ENCODE assay signal across 21 cellular contexts in genomic region chr1:71796044-71796443, GRCh38.
DNase-seq lines count a peak whose midpoint lies in the region; ATAC-seq and TF ChIP-seq lines count a peak whose summit lies in the region.
"Had no signal": no experiment of that assay in that cellular context is flagged by ENCODE, and none has a peak within 500 bp of the region (broad histone marks: within the 10 kb centered on the region; RNA-seq: fewer than 3 reads in every experiment).

No MANE protein-coding gene starts in this region.

- no peaks in the 10 kb centered on the region for H4K20me1 ChIP-seq in hepatocyte (ENCODE audit: insufficient read depth, poor library complexity, severe bottlenecking)

- H3K4me3 ChIP-seq in hepatocyte, result no peak overlapping the region
- H3K4me3 ChIP-seq in CD4-positive, alpha-beta memory T cell (ENCODE audit: low read length in 2 of 2), result no peak overlapping the region
- H3K4me3 ChIP-seq: colonic mucosa, K562, left ventricle myocardium inferior, right lobe of liver, uterus had no signal

- no peaks in the 10 kb centered on the region for H3K27me3 Mint-ChIP-seq in CD4-positive, alpha-beta memory T cell
- H3K27me3 Mint-ChIP-seq: activated naive CD8-positive, alpha-beta T cell; activated T-cell treated with anti-CD3 and anti-CD28 coated beads, Interleukin-2, amount 50 U/mL, for 24 hours had no signal

- no peaks in the 10 kb centered on the region for H3K79me2 ChIP-seq in hepatocyte

- no peaks in the 10 kb centered on the region for H3K27me3 ChIP-seq in hepatocyte
- no peaks in the 10 kb centered on the region for H3K27me3 ChIP-seq in CD4-positive, alpha-beta memory T cell (ENCODE audit: insufficient read depth, low read length)
- H3K27me3 ChIP-seq: colonic mucosa, right lobe of liver, uterus had no signal

- POLR2A ChIA-PET in CD4-positive, alpha-beta memory T cell (lab: Charles Lee; ENCODE audit: partially characterized antibody), result no interaction called here
- POLR2A ChIA-PET in GM10248 (lab: Yijun Ruan, JAX), result no interaction called here

- intact Hi-C loops in CD4-positive, alpha-beta memory T cell (cut with micrococcal nuclease), result no loop called here

- peaks cover 0 to 13% (median 3%) of the 10 kb centered on the region in 8 donors for H3K9me3 Mint-ChIP-seq in CD4-positive, alpha-beta memory T cell
- H3K9me3 Mint-ChIP-seq: activated T-cell treated with anti-CD3 and anti-CD28 coated beads, Interleukin-2, amount 50 U/mL, for 24 hours had no signal

- H3K36me3 ChIP-seq in hepatocyte (replicated peaks; ENCODE audit: insufficient read depth, low read depth), result no peaks in the 10 kb centered on the region
- H3K36me3 ChIP-seq in CD4-positive, alpha-beta memory T cell (ENCODE audit: insufficient read depth, low read length), result no peaks in the 10 kb centered on the region
- H3K36me3 ChIP-seq: colonic mucosa, left ventricle myocardium inferior, right lobe of liver, uterus had no signal

- 86% methylated on average over 1 of the region's 1 CpG for WGBS in hepatocyte (ENCODE audit: low lambda C conversion rate, missing lambda C conversion rate)

- no peak overlapping the region for H3K27ac ChIP-seq in hepatocyte
- no peak overlapping the region for H3K27ac ChIP-seq in CD4-positive, alpha-beta memory T cell (ENCODE audit: low read depth, low read length)
- H3K27ac ChIP-seq: colonic mucosa, left ventricle myocardium inferior, right lobe of liver, uterus had no signal

- ATAC-seq in GM21717 (IDR thresholded peaks at IDR 0.05; ENCODE audit: unreplicated experiment), result no peak
- ATAC-seq: K562, right lobe of liver had no signal

- no peak overlapping the region for H3K4me3 Mint-ChIP-seq in CD4-positive, alpha-beta memory T cell
- H3K4me3 Mint-ChIP-seq: activated naive CD8-positive, alpha-beta T cell; activated T-cell treated with anti-CD3 and anti-CD28 coated beads, Interleukin-2, amount 50 U/mL, for 24 hours had no signal

- no peaks in the 10 kb centered on the region for H3K4me1 Mint-ChIP-seq in CD4-positive, alpha-beta memory T cell

- TF ChIP-seq CTCF in hepatocyte (IDR thresholded peaks at IDR 0.05; ENCODE audit: poor library complexity) (no peak), GM10248 (IDR thresholded peaks at IDR 0.05; ENCODE audit: control extremely low read depth, extremely low read depth, low read depth, missing control alignments) (no peak)

- CTCF ChIA-PET in CD4-positive, alpha-beta memory T cell (lab: Charles Lee; ENCODE audit: partially characterized antibody), result no interaction called here
- CTCF ChIA-PET in GM10248 (lab: Yijun Ruan, JAX), result no interaction called here

- no peaks in the 10 kb centered on the region for H3K4me1 ChIP-seq in hepatocyte (ENCODE audit: insufficient read depth)
- no peaks in the 10 kb centered on the region for H3K4me1 ChIP-seq in CD4-positive, alpha-beta memory T cell (ENCODE audit: insufficient read depth, low read length)
- H3K4me1 ChIP-seq: colonic mucosa, left ventricle myocardium inferior, right lobe of liver, uterus had no signal

- no peak overlapping the region for H3K27ac Mint-ChIP-seq in CD4-positive, alpha-beta memory T cell
- H3K27ac Mint-ChIP-seq: activated naive CD8-positive, alpha-beta T cell; activated T-cell treated with anti-CD3 and anti-CD28 coated beads, Interleukin-2, amount 50 U/mL, for 24 hours had no signal

- no peak overlapping the region for H2AFZ ChIP-seq in hepatocyte

- H3K9me2 ChIP-seq in hepatocyte (replicated peaks; ENCODE audit: insufficient read depth), result no peaks in the 10 kb centered on the region

- H3K4me2 ChIP-seq in hepatocyte, result no peak overlapping the region

- H3K36me3 Mint-ChIP-seq in CD4-positive, alpha-beta memory T cell, result no peaks in the 10 kb centered on the region
- H3K36me3 Mint-ChIP-seq: activated naive CD8-positive, alpha-beta T cell had no signal

- H3K9me3 ChIP-seq in hepatocyte (ENCODE audit: low read depth), result no peaks in the 10 kb centered on the region
- H3K9me3 ChIP-seq in CD4-positive, alpha-beta memory T cell (ENCODE audit: control insufficient read depth in 1 of 2, low read length in 2 of 2), result no peaks in the 10 kb centered on the region
- H3K9me3 ChIP-seq: colonic mucosa, left ventricle myocardium inferior, right lobe of liver, uterus had no signal

- DNase-seq in COLO668 (lab: John Stamatoyannopoulos, UW; ENCODE audit: unreplicated experiment) (peak; percentile 37), NCI-H1105 (lab: John Stamatoyannopoulos, UW) (peak; percentile 14), NCI-H2196 treated with DMSO at 0.1 percent for 48 hours (lab: John Stamatoyannopoulos, UW; ENCODE audit: unreplicated experiment) (peak; percentile 15), hepatocyte (ENCODE audit: low spot score) (peak; percentile 4), GM10248 (ENCODE audit: extremely low spot score) (no peak)
- no peak for DNase-seq in CD4-positive, alpha-beta memory T cell
- DNase-seq in stimulated activated CD4-positive, alpha-beta T cell treated with anti-CD3 and anti-CD28 coated beads, Interleukin-15, amount 100 ng/mL, for 24 hours, result no peak
- DNase-seq: activated CD4-positive, alpha-beta T cell treated with anti-CD3 and anti-CD28 coated beads, Interleukin-2, amount 50 U/mL, for 4 hours; activated T-cell treated with anti-CD3 and anti-CD28 coated beads, Interleukin-2, amount 50 U/mL, for 24 hours; colonic mucosa; foreskin fibroblast; H7; left ventricle myocardium inferior; NCI-H1048; nucleus accumbens; right lobe of liver; Right ventricle myocardium superior; uterus had no signal

Comparison
In these comparisons a context has a peak if more than half of its experiments do, and no peak if none do; other contexts are left out.
1. DNase-seq: peak in COLO668 (single experiment), NCI-H1105 (single experiment), NCI-H2196 treated with DMSO at 0.1 percent for 48 hours (single experiment) and hepatocyte (single experiment); none in CD4-positive, alpha-beta memory T cell (0 of 5), stimulated activated CD4-positive, alpha-beta T cell treated with anti-CD3 and anti-CD28 coated beads, Interleukin-15, amount 100 ng/mL, for 24 hours (single experiment) and GM10248 (single experiment).